Comparison of ENCODE assay signal across 1 cellular context in the genomic region with DNA sequence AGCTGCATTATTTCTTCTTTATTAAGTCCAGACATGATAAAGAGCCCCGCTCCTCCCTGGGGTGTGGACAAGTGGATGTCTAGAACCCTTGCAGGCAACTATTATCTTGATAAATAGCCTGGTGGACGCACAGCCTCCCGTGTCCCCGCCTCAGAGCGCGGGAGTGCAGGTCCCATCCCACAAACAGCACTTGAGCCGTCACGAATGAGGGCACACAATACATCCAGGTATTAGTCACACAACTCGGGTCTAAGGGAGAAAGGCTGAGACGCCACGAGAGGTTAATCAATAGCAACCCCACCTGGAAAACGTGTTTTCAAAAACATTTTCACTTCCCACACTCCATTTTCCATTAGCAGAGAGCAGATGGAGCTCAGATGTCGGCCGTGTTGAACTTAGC.
TF ChIP-seq lines count a peak whose summit lies in the region.

No MANE protein-coding gene starts in this region.

TF ChIP-seq in GM23338, 12 proteins besides CTCF, POLR2A, EP300 and RAD21 (continued from another document):
- TF ChIP-seq, protein P1, sequence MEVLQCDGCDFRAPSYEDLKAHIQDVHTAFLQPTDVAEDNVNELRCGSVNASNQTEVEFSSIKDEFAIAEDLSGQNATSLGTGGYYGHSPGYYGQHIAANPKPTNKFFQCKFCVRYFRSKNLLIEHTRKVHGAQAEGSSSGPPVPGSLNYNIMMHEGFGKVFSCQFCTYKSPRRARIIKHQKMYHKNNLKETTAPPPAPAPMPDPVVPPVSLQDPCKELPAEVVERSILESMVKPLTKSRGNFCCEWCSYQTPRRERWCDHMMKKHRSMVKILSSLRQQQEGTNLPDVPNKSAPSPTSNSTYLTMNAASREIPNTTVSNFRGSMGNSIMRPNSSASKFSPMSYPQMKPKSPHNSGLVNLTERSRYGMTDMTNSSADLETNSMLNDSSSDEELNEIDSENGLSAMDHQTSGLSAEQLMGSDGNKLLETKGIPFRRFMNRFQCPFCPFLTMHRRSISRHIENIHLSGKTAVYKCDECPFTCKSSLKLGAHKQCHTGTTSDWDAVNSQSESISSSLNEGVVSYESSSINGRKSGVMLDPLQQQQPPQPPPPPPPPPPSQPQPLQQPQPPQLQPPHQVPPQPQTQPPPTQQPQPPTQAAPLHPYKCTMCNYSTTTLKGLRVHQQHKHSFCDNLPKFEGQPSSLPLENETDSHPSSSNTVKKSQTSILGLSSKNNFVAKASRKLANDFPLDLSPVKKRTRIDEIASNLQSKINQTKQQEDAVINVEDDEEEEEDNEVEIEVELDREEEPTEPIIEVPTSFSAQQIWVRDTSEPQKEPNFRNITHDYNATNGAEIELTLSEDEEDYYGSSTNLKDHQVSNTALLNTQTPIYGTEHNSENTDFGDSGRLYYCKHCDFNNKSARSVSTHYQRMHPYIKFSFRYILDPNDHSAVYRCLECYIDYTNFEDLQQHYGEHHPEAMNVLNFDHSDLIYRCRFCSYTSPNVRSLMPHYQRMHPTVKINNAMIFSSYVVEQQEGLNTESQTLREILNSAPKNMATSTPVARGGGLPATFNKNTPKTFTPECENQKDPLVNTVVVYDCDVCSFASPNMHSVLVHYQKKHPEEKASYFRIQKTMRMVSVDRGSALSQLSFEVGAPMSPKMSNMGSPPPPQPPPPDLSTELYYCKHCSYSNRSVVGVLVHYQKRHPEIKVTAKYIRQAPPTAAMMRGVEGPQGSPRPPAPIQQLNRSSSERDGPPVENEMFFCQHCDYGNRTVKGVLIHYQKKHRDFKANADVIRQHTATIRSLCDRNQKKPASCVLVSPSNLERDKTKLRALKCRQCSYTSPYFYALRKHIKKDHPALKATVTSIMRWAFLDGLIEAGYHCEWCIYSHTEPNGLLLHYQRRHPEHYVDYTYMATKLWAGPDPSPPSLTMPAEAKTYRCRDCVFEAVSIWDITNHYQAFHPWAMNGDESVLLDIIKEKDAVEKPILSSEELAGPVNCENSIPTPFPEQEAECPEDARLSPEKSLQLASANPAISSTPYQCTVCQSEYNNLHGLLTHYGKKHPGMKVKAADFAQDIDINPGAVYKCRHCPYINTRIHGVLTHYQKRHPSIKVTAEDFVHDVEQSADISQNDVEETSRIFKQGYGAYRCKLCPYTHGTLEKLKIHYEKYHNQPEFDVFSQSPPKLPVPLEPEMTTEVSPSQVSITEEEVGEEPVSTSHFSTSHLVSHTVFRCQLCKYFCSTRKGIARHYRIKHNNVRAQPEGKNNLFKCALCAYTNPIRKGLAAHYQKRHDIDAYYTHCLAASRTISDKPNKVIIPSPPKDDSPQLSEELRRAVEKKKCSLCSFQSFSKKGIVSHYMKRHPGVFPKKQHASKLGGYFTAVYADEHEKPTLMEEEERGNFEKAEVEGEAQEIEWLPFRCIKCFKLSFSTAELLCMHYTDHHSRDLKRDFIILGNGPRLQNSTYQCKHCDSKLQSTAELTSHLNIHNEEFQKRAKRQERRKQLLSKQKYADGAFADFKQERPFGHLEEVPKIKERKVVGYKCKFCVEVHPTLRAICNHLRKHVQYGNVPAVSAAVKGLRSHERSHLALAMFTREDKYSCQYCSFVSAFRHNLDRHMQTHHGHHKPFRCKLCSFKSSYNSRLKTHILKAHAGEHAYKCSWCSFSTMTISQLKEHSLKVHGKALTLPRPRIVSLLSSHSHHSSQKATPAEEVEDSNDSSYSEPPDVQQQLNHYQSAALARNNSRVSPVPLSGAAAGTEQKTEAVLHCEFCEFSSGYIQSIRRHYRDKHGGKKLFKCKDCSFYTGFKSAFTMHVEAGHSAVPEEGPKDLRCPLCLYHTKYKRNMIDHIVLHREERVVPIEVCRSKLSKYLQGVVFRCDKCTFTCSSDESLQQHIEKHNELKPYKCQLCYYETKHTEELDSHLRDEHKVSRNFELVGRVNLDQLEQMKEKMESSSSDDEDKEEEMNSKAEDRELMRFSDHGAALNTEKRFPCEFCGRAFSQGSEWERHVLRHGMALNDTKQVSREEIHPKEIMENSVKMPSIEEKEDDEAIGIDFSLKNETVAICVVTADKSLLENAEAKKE (CRISPR knock-in tag; IDR thresholded peaks at IDR 0.05), result no peak
- no peak for TF ChIP-seq ZNF114 (CRISPR knock-in tag; IDR thresholded peaks at IDR 0.05)
- TF ChIP-seq ZNF331 (CRISPR knock-in tag; IDR thresholded peaks at IDR 0.05; ENCODE audit: low read depth), result no peak
